ENCODE assay signal across 8 cellular contexts in genomic region chr1:234771642-234772344, GRCh38.
DNase-seq lines count a peak whose midpoint lies in the region; ATAC-seq and TF ChIP-seq lines count a peak whose summit lies in the region.

No MANE protein-coding gene starts in this region.

- H3K27me3 ChIP-seq in PC-9 (ENCODE audit: insufficient read depth, low read depth), result no peaks in the 10 kb centered on the region
- H3K27me3 ChIP-seq in suprapubic skin, result peaks cover 4% of the 10 kb centered on the region

- H3K9me3 ChIP-seq in PC-9 (ENCODE audit: insufficient read depth, low read depth) (no peaks in the 10 kb centered on the region), suprapubic skin (no peaks in the 10 kb centered on the region)

- H4K20me1 ChIP-seq in PC-9 (ENCODE audit: insufficient read depth), result no peaks in the 10 kb centered on the region

- H3K4me1 ChIP-seq in PC-9 (replicated peaks; ENCODE audit: insufficient read depth), result peaks cover 22% of the 10 kb centered on the region
- peaks cover 9% of the 10 kb centered on the region for H3K4me1 ChIP-seq in suprapubic skin

- 81% methylated on average over 10 of the region's 10 CpGs for WGBS in suprapubic skin

- TF ChIP-seq EP300 in suprapubic skin (IDR thresholded peaks at IDR 0.05), result no peak

- H3K36me3 Mint-ChIP-seq in activated naive CD4-positive, alpha-beta T cell treated with anti-CD3 and anti-CD28 coated beads, Interleukin-2, amount 50 U/mL, for 24 hours, result no peaks in the 10 kb centered on the region

- ATAC-seq in GM21825 (IDR thresholded peaks at IDR 0.05; ENCODE audit: unreplicated experiment) (no peak), HG03097 (IDR thresholded peaks at IDR 0.05; ENCODE audit: low FRiP score, unreplicated experiment) (no peak)

- H3K36me3 ChIP-seq in PC-9 (ENCODE audit: low read depth) (no peaks in the 10 kb centered on the region), suprapubic skin (no peaks in the 10 kb centered on the region)

- intact Hi-C loops in PC-9 (cut with micrococcal nuclease; ENCODE audit: unreplicated experiment), result loop anchor here (1.0 to 5.0 kb wide), 17 partner anchors 25 to 312 kb away; no protein-coding TSS in a partner anchor

- H3K4me2 ChIP-seq in PC-9, result peak overlapping the region; percentile 75

- no peaks in the 10 kb centered on the region for H3K79me2 ChIP-seq in PC-9 (ENCODE audit: low read depth)

- H3K9me3 Mint-ChIP-seq in activated naive CD4-positive, alpha-beta T cell treated with anti-CD3 and anti-CD28 coated beads, Interleukin-2, amount 50 U/mL, for 24 hours, result no peaks in the 10 kb centered on the region

- H2AFZ ChIP-seq in PC-9, result no peak overlapping the region

- BruUV-seq in PC-9 (replicated peaks; lab: Mats Ljungman, UMichigan), result TSS peak; percentile 80

- H3K27ac ChIP-seq in PC-9, result peak overlapping the region; percentile 95
- peak overlapping the region; percentile 43 for H3K27ac ChIP-seq in suprapubic skin

- CTCF ChIA-PET in PC-9 (lab: Charles Lee), result interaction anchor here (0.7 kb wide), 1 partner anchor 48 kb away, joined by 8 read pairs; no protein-coding TSS in a partner anchor

- TF ChIP-seq CTCF in PC-9 (conservative IDR thresholded peaks at IDR 0.05), result no peak
- no peak for TF ChIP-seq CTCF in suprapubic skin (IDR thresholded peaks at IDR 0.05)

- DNase-seq in activated naive CD4-positive, alpha-beta T cell treated with Interleukin-2 at 50 U/mL for 16 hours, result no peak
- DNase-seq in PC-9, result peak; percentile 55 to 67
- DNase-seq in erythroblast (lab: John Stamatoyannopoulos, UW), result peak; percentile 59 to 67
- DNase-seq in suprapubic skin (ENCODE audit: low spot score in 2 of 2), result peak in 1 of 2 donors; percentile 45
- DNase-seq in stimulated activated naive CD4-positive, alpha-beta T cell treated with Interleukin-2 at 50 U/mL for 16 hours (lab: John Stamatoyannopoulos, UW), result no peak

- H3K4me3 ChIP-seq in PC-9, result peak overlapping the region; percentile 35; the same call in 1 of the 2 replicates
- H3K4me3 ChIP-seq in suprapubic skin, result no peak overlapping the region

- H3K27me3 Mint-ChIP-seq in activated naive CD4-positive, alpha-beta T cell treated with anti-CD3 and anti-CD28 coated beads, Interleukin-2, amount 50 U/mL, for 24 hours, result no peaks in the 10 kb centered on the region

- H3K4me1 Mint-ChIP-seq in activated naive CD4-positive, alpha-beta T cell treated with anti-CD3 and anti-CD28 coated beads, Interleukin-2, amount 50 U/mL, for 24 hours, result peaks cover 62% of the 10 kb centered on the region

- POLR2A ChIA-PET in PC-9 (lab: Charles Lee; ENCODE audit: unreplicated experiment), result interaction anchor here (0.6 to 1.0 kb wide), 7 partner anchors 18 to 1404 kb away, joined by 3 to 26 read pairs (median 16); no protein-coding TSS in a partner anchor

- TF ChIP-seq POLR2A in erythroblast (IDR thresholded peaks at IDR 0.05; ENCODE audit: low read length) (no peak), suprapubic skin (IDR thresholded peaks at IDR 0.05) (no peak)

- H3K4me3 Mint-ChIP-seq in activated naive CD4-positive, alpha-beta T cell treated with anti-CD3 and anti-CD28 coated beads, Interleukin-2, amount 50 U/mL, for 24 hours, result peak overlapping the region; percentile 59

- peaks cover 23% of the 10 kb centered on the region for H3F3A ChIP-seq in PC-9 (ENCODE audit: insufficient read depth, low read depth)

- H3K27ac Mint-ChIP-seq in activated naive CD4-positive, alpha-beta T cell treated with anti-CD3 and anti-CD28 coated beads, Interleukin-2, amount 50 U/mL, for 24 hours, result peak overlapping the region; percentile 93

- H3K9me2 ChIP-seq in PC-9 (ENCODE audit: insufficient read depth), result no peaks in the 10 kb centered on the region

Comparison
In these comparisons a context has a peak if more than half of its experiments do, and no peak if none do; other contexts are left out.
1. DNase-seq: peak in PC-9 (2 of 2) and erythroblast (2 of 2); none in activated naive CD4-positive, alpha-beta T cell treated with Interleukin-2 at 50 U/mL for 16 hours (single experiment) and stimulated activated naive CD4-positive, alpha-beta T cell treated with Interleukin-2 at 50 U/mL for 16 hours (single experiment).